1 cellular context compared by ENCODE assay signal in genomic region chr19:30719189-30719990, GRCh38.
TF ChIP-seq lines count a peak whose summit lies in the region.

No MANE protein-coding gene starts in this region.

TF ChIP-seq in H1, 55 proteins besides CTCF, POLR2A, EP300 and RAD21 (continued from another document):
- TF ChIP-seq SRF (IDR thresholded peaks at IDR 0.05; ENCODE audit: low read depth, low read length) (no peak), SP4 (IDR thresholded peaks at IDR 0.05; ENCODE audit: low read length) (no peak), MAX (IDR thresholded peaks at IDR 0.05) (no peak), CHD1 (IDR thresholded peaks at IDR 0.05; ENCODE audit: low read depth, low read length) (no peak), SUZ12 (IDR thresholded peaks at IDR 0.05; ENCODE audit: low read length) (peak; percentile 32; the same call in 1 of the 2 replicates), SIX5 (IDR thresholded peaks at IDR 0.05; ENCODE audit: low read depth, low read length) (no peak), CBX5 (IDR thresholded peaks at IDR 0.05; ENCODE audit: low read depth, low read length) (no peak), JUND (IDR thresholded peaks at IDR 0.05; ENCODE audit: low read length) (no peak), CTBP2 (IDR thresholded peaks at IDR 0.05; ENCODE audit: borderline replicate concordance, insufficient read depth, insufficient read length, low read length) (no peak), SIRT6 (IDR thresholded peaks at IDR 0.05; ENCODE audit: low read length) (no peak), NANOG (IDR thresholded peaks at IDR 0.05; ENCODE audit: insufficient read depth, low read depth, low read length, poor library complexity, severe bottlenecking) (no peak), ZNF274 (IDR thresholded peaks at IDR 0.05; ENCODE audit: borderline replicate concordance, extremely low read depth, low read length) (no peak), TAF1 (IDR thresholded peaks at IDR 0.05; ENCODE audit: low read depth, low read length) (peak; percentile 17; the same call in 1 of the 2 replicates), CEBPB (IDR thresholded peaks at IDR 0.05; ENCODE audit: low read depth, low read length) (no peak), SAP30 (IDR thresholded peaks at IDR 0.05; ENCODE audit: insufficient read depth, insufficient replicate concordance, low read length) (no peak), BACH1 (IDR thresholded peaks at IDR 0.05; ENCODE audit: low read length) (peak; percentile 35; the same call in 1 of the 2 replicates), TEAD4 (IDR thresholded peaks at IDR 0.05; ENCODE audit: low read depth, low read length) (no peak), POLR2AphosphoS5 (IDR thresholded peaks at IDR 0.05; ENCODE audit: low read depth, low read length) (no peak), TCF12 (IDR thresholded peaks at IDR 0.05; ENCODE audit: low read depth, low read length) (no peak), GABPA (IDR thresholded peaks at IDR 0.05; ENCODE audit: borderline replicate concordance, insufficient read depth, low read length) (peak; percentile 62; the same call in 1 of the 2 replicates), SIN3A (conservative IDR thresholded peaks at IDR 0.05 in 1 of 2, IDR thresholded peaks at IDR 0.05 in 1 of 2; ENCODE audit: low read depth in 1 of 2, low read length in 2 of 2) (no peak), RXRA (IDR thresholded peaks at IDR 0.05; ENCODE audit: insufficient read depth, low read depth, low read length) (no peak), USF2 (IDR thresholded peaks at IDR 0.05; ENCODE audit: low read length) (no peak), RNF2 (IDR thresholded peaks at IDR 0.05; ENCODE audit: borderline replicate concordance, low read depth, low read length, missing control alignments, poor library complexity, severe bottlenecking) (no peak), CHD7 (IDR thresholded peaks at IDR 0.05; ENCODE audit: insufficient replicate concordance, low read length) (no peak), FOSL1 (IDR thresholded peaks at IDR 0.05; ENCODE audit: insufficient read depth, low read depth, low read length) (no peak), TBP (IDR thresholded peaks at IDR 0.05; ENCODE audit: low read depth, low read length) (no peak), PHF8 (conservative IDR thresholded peaks at IDR 0.05; ENCODE audit: low read depth, low read length) (no peak), RFX5 (IDR thresholded peaks at IDR 0.05; ENCODE audit: borderline replicate concordance, low read depth, low read length) (no peak), CBX8 (IDR thresholded peaks at IDR 0.05; ENCODE audit: borderline replicate concordance, low read depth, low read length) (no peak), SP1 (IDR thresholded peaks at IDR 0.05; ENCODE audit: low read depth, low read length) (no peak), JUN (IDR thresholded peaks at IDR 0.05; ENCODE audit: low read depth, low read length) (no peak), YY1 (IDR thresholded peaks at IDR 0.05; ENCODE audit: low read depth, low read length) (no peak), BCL11A (IDR thresholded peaks at IDR 0.05; ENCODE audit: low read depth in 2 of 2, low read length in 2 of 2) (no peak), POU5F1 (IDR thresholded peaks at IDR 0.05; ENCODE audit: low read depth, low read length) (no peak), EGR1 (IDR thresholded peaks at IDR 0.05; ENCODE audit: borderline replicate concordance, low read depth, low read length) (no peak), KDM4A (IDR thresholded peaks at IDR 0.05; ENCODE audit: low read depth, low read length, severe bottlenecking) (peak; percentile 84), EZH2 (IDR thresholded peaks at IDR 0.05; ENCODE audit: low read depth, low read length, severe bottlenecking) (peak; percentile 38), BRCA1 (IDR thresholded peaks at IDR 0.05; ENCODE audit: low read depth, low read length) (no peak), ATF3 (IDR thresholded peaks at IDR 0.05; ENCODE audit: insufficient read depth, low read depth, low read length) (no peak)
